ENCODE assay signal across 11 cellular contexts in genomic region chr9:121325387-121325786, GRCh38. TPM values are rescaled to one million over a fixed set of nuclear protein-coding genes. Genes with fewer than 3 reads are reported as not detected.
DNase-seq lines count a peak whose midpoint lies in the region; ATAC-seq and TF ChIP-seq lines count a peak whose summit lies in the region.
"Had no signal": no experiment of that assay in that cellular context is flagged by ENCODE, and none has a peak within 500 bp of the region (broad histone marks: within the 10 kb centered on the region; RNA-seq: fewer than 3 reads in every experiment).

No MANE protein-coding gene starts in this region.

- in situ Hi-C loops in IMR-90 (cut with MboI; ENCODE audit: low sequenced_read_pairs), result no loop called here

- CTCF ChIA-PET in IMR-90 (lab: Yijun Ruan, JAX), result no interaction called here

- peaks cover 19 to 62% of the 10 kb centered on the region in 2 experiments for H3K79me1 ChIP-seq in IMR-90 (ENCODE audit: low read depth in 1 of 2, low read length in 2 of 2)

- H2AK9ac ChIP-seq in IMR-90 (replicated peaks; ENCODE audit: low read depth, low read length, poor library complexity), result peak overlapping the region; percentile 77

- WGBS in IMR-90 (ENCODE audit: extremely low coverage in 2 of 2, insufficient read length in 1 of 2), 2 experiments, result 87% methylated on average over 2 of the region's 7 CpGs; no CpG with 5 or more reads in 1 of the 2 experiments
- 64 to 73% methylated on average over 7 of the region's 7 CpGs for WGBS in lung, 2 donors
- 68 to 92% (median 84%) methylated on average over 7 of the region's 7 CpGs for WGBS in stomach, 5 donors

- no peak overlapping the region; the same call in 1 of the 2 replicates for H3K27ac ChIP-seq in IMR-90 (ENCODE audit: insufficient read depth, low read length)
- peak overlapping the region; percentile 75 to 83 for H3K27ac ChIP-seq in lung (ENCODE audit: low read depth in 1 of 2, low read length in 1 of 2)
- peak overlapping the region; percentile 48 to 96 (median 88) for H3K27ac ChIP-seq in stomach

- H3K27me3 ChIP-seq in IMR-90 (ENCODE audit: control insufficient read depth, insufficient read depth, low read length) (no peaks in the 10 kb centered on the region), lung (ENCODE audit: control insufficient read depth, insufficient read depth) (no peaks in the 10 kb centered on the region), stomach (no peaks in the 10 kb centered on the region)

- no peak overlapping the region for H3K4me3 ChIP-seq in IMR-90 (ENCODE audit: insufficient read depth, low read depth, low read length)
- H3K4me3 ChIP-seq in lung, result no peak overlapping the region
- H3K4me3 ChIP-seq in stomach, result no peak overlapping the region

- ATAC-seq in IMR-90 (ENCODE audit: low read depth) (no peak), lung (ENCODE audit: insufficient read depth, low FRiP score) (no peak)
- ATAC-seq in stimulated activated naive CD8-positive, alpha-beta T cell treated with anti-CD3 and anti-CD28 coated beads, Interleukin-15, Interleukin-2, amounts not matched to agents 100 U/mL and 50 U/mL, for 24 hours, result no peak

- peak overlapping the region; percentile 30; the same call in 1 of the 2 replicates for H3K18ac ChIP-seq in IMR-90 (ENCODE audit: low read depth, low read length)

- TF ChIP-seq POLR2A in IMR-90 (IDR thresholded peaks at IDR 0.05; ENCODE audit: low read depth, low read length), result no peak
- no peak for TF ChIP-seq POLR2A in stomach (IDR thresholded peaks at IDR 0.05)

- H3K9ac ChIP-seq in IMR-90 (ENCODE audit: low read depth, low read length), result no peak overlapping the region

- peak overlapping the region; percentile 89 for H3K4ac ChIP-seq in IMR-90 (ENCODE audit: low read depth, low read length)

- peak overlapping the region; percentile 79; the same call in 1 of the 2 replicates for H3K14ac ChIP-seq in IMR-90 (replicated peaks; ENCODE audit: low read depth, low read length)

- no peak overlapping the region for H2AFZ ChIP-seq in IMR-90 (replicated peaks; ENCODE audit: low read length, poor library complexity)

- H3K56ac ChIP-seq in IMR-90 (ENCODE audit: extremely low read depth, insufficient read depth, low read length), result no peak overlapping the region

- no peaks in the 10 kb centered on the region; the same call in 1 of the 2 replicates for H4K20me1 ChIP-seq in IMR-90 (ENCODE audit: insufficient read depth, low read length)

- H2BK20ac ChIP-seq in IMR-90 (ENCODE audit: low read depth, low read length), result peak overlapping the region; percentile 72

- no peak overlapping the region for H3K23ac ChIP-seq in IMR-90 (ENCODE audit: low read depth, low read length)

- peak overlapping the region; percentile 93 for H2AK5ac ChIP-seq in IMR-90 (ENCODE audit: low read depth, low read length)

- no peaks in the 10 kb centered on the region for H3K9me3 ChIP-seq in IMR-90 (ENCODE audit: control insufficient read depth, insufficient read depth, low read length)
- H3K9me3 ChIP-seq in lung (ENCODE audit: control insufficient read depth in 2 of 2, insufficient read depth in 1 of 2, low read length in 1 of 2), result no peaks in the 10 kb centered on the region
- no peaks in the 10 kb centered on the region for H3K9me3 ChIP-seq in stomach

- H2BK15ac ChIP-seq in IMR-90 (ENCODE audit: low read depth, low read length), result peak overlapping the region; percentile 29; the same call in 2 of the 3 replicates

- no peak for TF ChIP-seq RAD21 in IMR-90 (IDR thresholded peaks at IDR 0.05; ENCODE audit: low read length)

- dilution Hi-C loops in IMR-90 (cut with HindIII; ENCODE audit: low sequenced_read_pairs, unreplicated experiment), result no loop called here

- no peak overlapping the region for H3K4me2 ChIP-seq in IMR-90 (ENCODE audit: low read depth, low read length)

- H2BK120ac ChIP-seq in IMR-90 (ENCODE audit: low read depth, low read length), result peak overlapping the region; percentile 90

- POLR2A ChIA-PET in IMR-90 (lab: Charles Lee; ENCODE audit: unreplicated experiment), result no interaction called here

- TF ChIP-seq CTCF in IMR-90 (conservative IDR thresholded peaks at IDR 0.05; ENCODE audit: low read depth, low read length), result no peak
- no peak for TF ChIP-seq CTCF in lung (IDR thresholded peaks at IDR 0.05; ENCODE audit: control extremely low read depth, extremely low read depth)
- no peak for TF ChIP-seq CTCF in stomach (IDR thresholded peaks at IDR 0.05)

- DNase-seq in IMR-90, result no peak
- DNase-seq in dermis blood vessel endothelial cell, result peak; percentile 82
- DNase-seq in lung (ENCODE audit: low spot score), result no peak
- DNase-seq in stomach, result no peak
- DNase-seq in stimulated activated naive CD8-positive, alpha-beta T cell treated with anti-CD3 and anti-CD28 coated beads, Interleukin-15, Interleukin-2, amounts not matched to agents 100 U/mL and 50 U/mL, for 24 hours, result no peak
- no peak for DNase-seq in activated CD4-positive, alpha-beta T cell treated with anti-CD3 and anti-CD28 coated beads for 4 hours
- DNase-seq in NCI-H69 (lab: John Stamatoyannopoulos, UW), result no peak
- DNase-seq in HT-29 (ENCODE audit: low spot score), result no peak
- DNase-seq: activated naive CD4-positive, alpha-beta T cell; GDM1; glutamatergic neuron had no signal

- no TSS peak for BruUV-seq in IMR-90 (replicated peaks; lab: Mats Ljungman, UMichigan)

- H3K4me1 ChIP-seq in IMR-90 (ENCODE audit: control insufficient read depth, insufficient read depth, low read length), result peaks cover 15% of the 10 kb centered on the region
- peaks cover 0 to 16% of the 10 kb centered on the region in 2 donors for H3K4me1 ChIP-seq in lung (ENCODE audit: control insufficient read depth in 2 of 2, insufficient read depth in 2 of 2, low read length in 2 of 2)
- H3K4me1 ChIP-seq in stomach, result peaks cover 25 to 82% (median 46%) of the 10 kb centered on the region in 4 donors

- peak overlapping the region; percentile 53 for H2BK5ac ChIP-seq in IMR-90 (ENCODE audit: low read depth, low read length, poor library complexity, severe bottlenecking)

- peak overlapping the region; percentile 68 for H4K91ac ChIP-seq in IMR-90 (ENCODE audit: insufficient read depth, low read depth, low read length)

- peaks cover 78% of the 10 kb centered on the region for H3K36me3 ChIP-seq in IMR-90 (ENCODE audit: control insufficient read depth, insufficient read depth, low read length)
- H3K36me3 ChIP-seq in lung (ENCODE audit: control insufficient read depth in 2 of 2, insufficient read depth in 2 of 2, low read length in 2 of 2), result peaks cover 28 to 62% of the 10 kb centered on the region in 2 donors
- peaks cover 85 to 97% (median 97%) of the 10 kb centered on the region in 4 donors for H3K36me3 ChIP-seq in stomach

- peak overlapping the region; percentile 39 to 79; a peak in 3 of 4 replicates for H4K8ac ChIP-seq in IMR-90 (ENCODE audit: low read depth in 2 of 2, low read length in 2 of 2)

- no peak for TF ChIP-seq EP300 in stomach (IDR thresholded peaks at IDR 0.05)

- intact Hi-C loops in IMR-90 (cut with micrococcal nuclease) (no loop called here), stomach (cut with DNase I; ENCODE audit: low total_unique reads) (no loop called here)

- peak overlapping the region; percentile 24; the same call in 1 of the 2 replicates for H4K5ac ChIP-seq in IMR-90 (ENCODE audit: low read depth, low read length)

- H3K9me1 ChIP-seq in IMR-90 (ENCODE audit: insufficient read depth, low read length), result peaks cover 41% of the 10 kb centered on the region

TF ChIP-seq in IMR-90, 13 proteins besides CTCF, POLR2A, EP300 and RAD21:
- TF ChIP-seq MAZ (IDR thresholded peaks at IDR 0.05; ENCODE audit: borderline replicate concordance, low read depth, low read length), result no peak
- no peak for TF ChIP-seq ELK1 (IDR thresholded peaks at IDR 0.05; ENCODE audit: borderline replicate concordance, low read depth, low read length)
- TF ChIP-seq MAFK (IDR thresholded peaks at IDR 0.05; ENCODE audit: low read depth, low read length), result no peak
- TF ChIP-seq CEBPB (IDR thresholded peaks at IDR 0.05; ENCODE audit: low read depth, low read length), result no peak
- no peak for TF ChIP-seq MXI1 (IDR thresholded peaks at IDR 0.05; ENCODE audit: borderline replicate concordance, low read depth, low read length)
- no peak for TF ChIP-seq USF2 (IDR thresholded peaks at IDR 0.05; ENCODE audit: low read depth, low read length)
- no peak for TF ChIP-seq CHD1 (IDR thresholded peaks at IDR 0.05; ENCODE audit: low read depth, low read length)

RNA-seq across cellular contexts. Expression of gene STOM, which starts 44.7 kb away (rescaled TPM):
- total RNA-seq in IMR-90 (2012; rRNA removed) (84.8 and 103 TPM in 2 replicates), dermis blood vessel endothelial cell (310 and 473 TPM in 2 replicates), lung (100 to 1,000 TPM; 405 to 470 TPM), stomach (100 to 1,000 TPM in 4 of 5 donors, 10 to 100 TPM in 1; 85.7 to 238 (median 137) TPM)
- polyA plus RNA-seq in IMR-90 (2012; rRNA removed) (67.6 and 78.4 TPM in 2 replicates), lung (100 to 1,000 TPM; 311 to 413 TPM), stomach (100 to 1,000 TPM in 1 of 3 donors, 10 to 100 TPM in 2; 35.3 to 174 (median 45.6) TPM)
- polyA plus RNA-seq in IMR-90 (2012; cell fraction: cytosol; rRNA removed), result 45.3 TPM in 2 replicates
- 9.8 and 44.1 TPM in 2 replicates for polyA plus RNA-seq in IMR-90 (2012; cell fraction: nucleus; rRNA removed; ENCODE audit: low replicate concordance)
- total RNA-seq in HT-29 (2014; rRNA removed; shearing (Covaris generic)), result not detected in 2 replicates

RNA-seq across cellular contexts. Expression of gene GSN, which starts 57.4 kb away (rescaled TPM):
- total RNA-seq in IMR-90 (2012; rRNA removed) (461 and 547 TPM in 2 replicates), dermis blood vessel endothelial cell (350 and 1,127 TPM in 2 replicates), lung (100 to 1,000 TPM; 133 to 468 TPM), stomach (100 to 1,000 TPM; 385 to 909 (median 565) TPM)
- polyA plus RNA-seq in IMR-90 (2012; rRNA removed) (482 and 495 TPM in 2 replicates), lung (100 to 1,000 TPM; 201 to 265 TPM), stomach (100 to 1,000 TPM; 215 to 742 (median 424) TPM)
- polyA plus RNA-seq in IMR-90 (2012; cell fraction: cytosol; rRNA removed), result 396 and 740 TPM in 2 replicates
- 382 and 609 TPM in 2 replicates for polyA plus RNA-seq in IMR-90 (2012; cell fraction: nucleus; rRNA removed; ENCODE audit: low replicate concordance)
- 270 and 283 TPM in 2 replicates for total RNA-seq in HT-29 (2014; rRNA removed; shearing (Covaris generic))

Comparison
In these comparisons a context has a peak if more than half of its experiments do, and no peak if none do; other contexts are left out.
1. RNA of gene STOM, which starts 44.7 kb away (total RNA-seq): 310 to 473 TPM in dermis blood vessel endothelial cell, 405 to 470 TPM in lung, 85.7 to 238 TPM in stomach and 84.8 to 103 TPM in IMR-90; not detected in HT-29; every median in the first group is over 10 times any median in the second.